In genomic region chr17:42290577-42290976, GRCh38 we compare ENCODE assay signal across 15 cellular contexts. TPM values are rescaled to one million over a fixed set of nuclear protein-coding genes. Genes with fewer than 3 reads are reported as not detected.
A peak's percentile ranks its signal among the peaks of the same experiment; 100 is the strongest.
DNase-seq lines count a peak whose midpoint lies in the region; ATAC-seq, FAIRE-seq and TF ChIP-seq lines count a peak whose summit lies in the region.
"Had no signal": no experiment of that assay in that cellular context is flagged by ENCODE, and none has a peak within 500 bp of the region (broad histone marks: within the 10 kb centered on the region; RNA-seq: fewer than 3 reads in every experiment).

No MANE protein-coding gene starts in this region.

- TSS peak; percentile 49 for BruUV-seq in GM12878 (replicated peaks; lab: Mats Ljungman, UMichigan)

- H3K9me3 ChIP-seq in KOPT-K1 (ENCODE audit: insufficient read depth, low read length, poor library complexity, severe bottlenecking) (no peaks in the 10 kb centered on the region), GM12878 (replicated peaks; ENCODE audit: control insufficient read depth, insufficient read depth, low read length) (no peaks in the 10 kb centered on the region)
- H3K9me3 ChIP-seq: A549, adrenal gland, esophagus muscularis mucosa, testis had no signal

- SMC1A ChIA-PET in GM12878 (lab: Charles Lee; ENCODE audit: uncharacterized antibody, unreplicated experiment) = interaction anchor here (1.4 to 2.9 kb wide), 3 partner anchors 22 to 68 kb away, joined by 6 to 15 read pairs (median 8); no protein-coding TSS in a partner anchor

- peaks cover 18% of the 10 kb centered on the region for H3K4me1 ChIP-seq in GM12878 (ENCODE audit: control insufficient read depth, insufficient read depth, low read length)

- intact Hi-C loops in activated CD4-positive, alpha-beta T cell treated with anti-CD3 and anti-CD28 coated beads for 36 hours (cut with DNase I, micrococcal nuclease) = no loop called here
- intact Hi-C loops in GM12878 (cut with micrococcal nuclease; ENCODE audit: unreplicated experiment) = no loop called here

- peaks cover 72% of the 10 kb centered on the region for H3K36me3 Mint-ChIP-seq in activated CD4-positive, alpha-beta T cell treated with anti-CD3 and anti-CD28 coated beads for 36 hours (ENCODE audit: low read depth)
- peaks cover 9% of the 10 kb centered on the region for H3K36me3 Mint-ChIP-seq in osteocyte (ENCODE audit: unreplicated experiment)

- peak overlapping the region; percentile 90; the same call in 1 of the 2 replicates for H3K9ac ChIP-seq in GM12878 (ENCODE audit: control insufficient read depth, insufficient read depth, low read length)

- H3K4me3 Mint-ChIP-seq in activated CD4-positive, alpha-beta T cell treated with anti-CD3 and anti-CD28 coated beads for 36 hours = peak overlapping the region; percentile 81
- H3K4me3 Mint-ChIP-seq in osteocyte (ENCODE audit: unreplicated experiment) = peak overlapping the region; percentile 65

- H3K27ac ChIP-seq in KOPT-K1 (ENCODE audit: low read depth, low read length, poor library complexity, severe bottlenecking) = peak overlapping the region; percentile 96
- H3K27ac ChIP-seq in GM12878 (ENCODE audit: control insufficient read depth, insufficient read depth) = no peak overlapping the region
- H3K27ac ChIP-seq: A549, adrenal gland had no signal

- TF ChIP-seq POLR2A in GM12878 (IDR thresholded peaks at IDR 0.05; ENCODE audit: low read depth, low read length) = no peak

- H3K9me3 Mint-ChIP-seq in activated CD4-positive, alpha-beta T cell treated with anti-CD3 and anti-CD28 coated beads for 36 hours (ENCODE audit: low read depth) = no peaks in the 10 kb centered on the region
- H3K9me3 Mint-ChIP-seq in osteocyte (ENCODE audit: unreplicated experiment) = no peaks in the 10 kb centered on the region
- H3K9me3 Mint-ChIP-seq: naive B cell had no signal

- TF ChIP-seq CTCF in GM12878 (IDR thresholded peaks at IDR 0.05 in 2 of 3, conservative IDR thresholded peaks at IDR 0.05 in 1 of 3; ENCODE audit: control insufficient read depth in 2 of 3, extremely low read depth in 1 of 3, insufficient read depth in 1 of 3, low read depth in 3 of 3, low read length in 3 of 3) = no peak
- no peak for TF ChIP-seq CTCF in osteocyte (IDR thresholded peaks at IDR 0.05)

- no peaks in the 10 kb centered on the region for H3K27me3 ChIP-seq in GM12878 (replicated peaks in 1 of 2; ENCODE audit: control insufficient read depth in 2 of 2, insufficient read depth in 2 of 2, low read length in 1 of 2)
- H3K27me3 ChIP-seq: adrenal gland, esophagus muscularis mucosa, testis had no signal

- no peak overlapping the region for H3K4me3 ChIP-seq in GM12878
- H3K4me3 ChIP-seq: A549, esophagus muscularis mucosa, testis had no signal

- no peak overlapping the region for H2AFZ ChIP-seq in GM12878 (ENCODE audit: control insufficient read depth, low read depth, low read length)

- no peak for ATAC-seq in activated CD4-positive, alpha-beta T cell treated with anti-CD3 and anti-CD28 coated beads for 36 hours
- ATAC-seq in GM12878 (no peak), GM21825 (IDR thresholded peaks at IDR 0.05; ENCODE audit: unreplicated experiment) (no peak)
- ATAC-seq in activated CD4-positive, CD25-positive, alpha-beta regulatory T cell treated with anti-CD3 and anti-CD28 coated beads, Interleukin-2, amount 50 U/mL, for 24 hours = no peak
- ATAC-seq: A549 had no signal

- CTCF ChIA-PET in activated CD4-positive, alpha-beta T cell treated with anti-CD3 and anti-CD28 coated beads for 36 hours (lab: Charles Lee) = interaction anchor here (1.0 to 9.3 kb wide), 7 partner anchors 13 to 130 kb away, joined by 3 to 55 read pairs (median 3); no protein-coding TSS in a partner anchor
- CTCF ChIA-PET in GM12878 (lab: Yijun Ruan, JAX) = interaction anchor here (1.0 to 2.1 kb wide), 3 partner anchors 21 to 68 kb away, joined by 3 to 11 read pairs (median 4); no protein-coding TSS in a partner anchor

- TF ChIP-seq EP300 in GM12878 (IDR thresholded peaks at IDR 0.05; ENCODE audit: borderline replicate concordance in 1 of 2, control insufficient read depth in 1 of 2, low read depth in 2 of 2, low read length in 2 of 2) = no peak

- H3K4me2 ChIP-seq in GM12878 (ENCODE audit: control insufficient read depth, insufficient read depth) = peak overlapping the region; percentile 88
- H3K4me2 ChIP-seq: A549 had no signal

- no peak for DNase-seq in activated CD4-positive, alpha-beta T cell treated with anti-CD3 and anti-CD28 coated beads for 36 hours
- no peak for DNase-seq in activated CD4-positive, alpha-beta T cell treated with anti-CD3 and anti-CD28 coated beads for 1 hour
- DNase-seq in GM12878 (ENCODE audit: low read depth, low spot score) (no peak), osteocyte (ENCODE audit: extremely low spot score, unreplicated experiment) (no peak), NCI-H2081 treated with DMSO at 0.1 percent for 48 hours (lab: John Stamatoyannopoulos, UW) (no peak)
- DNase-seq: MM.1S, naive B cell, NCI-H2227 treated with DMSO at 0.1 percent for 48 hours, testis had no signal

- peaks cover 59% of the 10 kb centered on the region for H3K4me1 Mint-ChIP-seq in activated CD4-positive, alpha-beta T cell treated with anti-CD3 and anti-CD28 coated beads for 36 hours
- H3K4me1 Mint-ChIP-seq in osteocyte (ENCODE audit: unreplicated experiment) = peaks cover 81% of the 10 kb centered on the region

- WGBS in GM12878 (ENCODE audit: insufficient coverage, insufficient replicate concordance, low lambda C conversion rate, missing lambda C conversion rate) = 45% methylated on average over 5 of the region's 5 CpGs

- H3K79me2 ChIP-seq in GM12878 (ENCODE audit: control insufficient read depth, insufficient read depth, low read length) = peaks cover 38% of the 10 kb centered on the region

- H4K20me1 ChIP-seq in GM12878 (ENCODE audit: control insufficient read depth, insufficient read depth) = no peaks in the 10 kb centered on the region

- H3K36me3 ChIP-seq in KOPT-K1 (ENCODE audit: insufficient read depth, low read length) (peaks cover 56% of the 10 kb centered on the region), GM12878 (ENCODE audit: control insufficient read depth in 2 of 2, insufficient read depth in 2 of 2, low read length in 1 of 2) (peaks cover 3 to 8% of the 10 kb centered on the region in 2 experiments; a peak in 3 of 4 replicates)

- in situ Hi-C loops in GM12878 (cut with MboI) = no loop called here

- H3K27ac Mint-ChIP-seq in activated CD4-positive, alpha-beta T cell treated with anti-CD3 and anti-CD28 coated beads for 36 hours = peak overlapping the region; percentile 96
- H3K27ac Mint-ChIP-seq in osteocyte (ENCODE audit: unreplicated experiment) = peak overlapping the region; percentile 91

- POLR2A ChIA-PET in activated CD4-positive, alpha-beta T cell treated with anti-CD3 and anti-CD28 coated beads for 36 hours (lab: Charles Lee) = interaction anchor here (0.8 to 5.4 kb wide), 3 partner anchors 19 to 68 kb away, joined by 3 to 44 read pairs (median 5); no protein-coding TSS in a partner anchor
- POLR2A ChIA-PET in GM12878 (lab: Charles Lee) = interaction anchor here (0.6 to 3.1 kb wide), 6 partner anchors 13 to 165 kb away, joined by 3 to 9 read pairs (median 4); no protein-coding TSS in a partner anchor

- TF ChIP-seq RAD21 in GM12878 (IDR thresholded peaks at IDR 0.05; ENCODE audit: insufficient read depth, low read depth, low read length) = no peak

- RAD21 ChIA-PET in GM12878 (lab: Charles Lee; ENCODE audit: unreplicated experiment) = interaction anchor here (2.3 to 4.1 kb wide), 3 partner anchors 43 to 96 kb away, joined by 6 to 21 read pairs (median 12); partner anchors contain the start of gene GHDC

- FAIRE-seq in GM12878 (lab: Jason Lieb, UNC) = no peak
- FAIRE-seq: A549 had no signal

- H3K27me3 Mint-ChIP-seq in activated CD4-positive, alpha-beta T cell treated with anti-CD3 and anti-CD28 coated beads for 36 hours = no peaks in the 10 kb centered on the region
- H3K27me3 Mint-ChIP-seq in osteocyte (ENCODE audit: unreplicated experiment) = no peaks in the 10 kb centered on the region
- H3K27me3 Mint-ChIP-seq: naive B cell had no signal

RNA-seq across cellular contexts. Expression of gene STAT5A, which starts 2.3 kb away (rescaled TPM):
- total RNA-seq in activated CD4-positive, alpha-beta T cell treated with anti-CD3 and anti-CD28 coated beads for 36 hours = 100 to 1,000 TPM; 178 to 203 TPM
- total RNA-seq in GM12878 (2013; cell fraction: nucleolus; rRNA removed) = 130 and 152 TPM in 2 replicates
- total RNA-seq in GM12878 (2014; rRNA removed) (71.1 and 81.1 TPM in 2 replicates), GM12878 (2014; rRNA removed; fragmentation: Illumina TruSeq; extraction: Trizol) (25.6 and 26.1 TPM in 2 replicates), GM12878 (2021) (78.9 and 86.4 TPM in 2 replicates), osteocyte (45.5 and 47.7 TPM in 2 replicates)
- 18.4 TPM for polyA plus RNA-seq in GM12878 (2011; ENCODE audit: low read depth)
- polyA plus RNA-seq in GM12878 (2011; rRNA removed) (24.8 and 41.2 TPM in 2 replicates), GM12878 (2014; fragmentation: Illumina TruSeq; extraction: Trizol) (64.7 and 66.2 TPM in 2 replicates), GM12878 (2014; fragmentation: Nextera tagmentation; extraction: Ambion mirVana) (10 to 100 TPM; 14.8 to 24.0 TPM), GM12878 (2014; rRNA removed) (51.4 and 54.6 TPM in 2 replicates), GM12878 (2016; fragmentation: Nextera tagmentation; extraction: Ambion mirVana) (10 to 100 TPM; 36.6 to 41.8 TPM)
- polyA plus RNA-seq in GM12878 (2011; cell fraction: cytosol; rRNA removed) = 45.7 and 47.5 TPM in 2 replicates
- polyA plus RNA-seq in GM12878 (2011; cell fraction: nucleus; rRNA removed) = 167 and 182 TPM in 2 replicates
- 51.7 TPM in 2 replicates for polyA plus RNA-seq in GM12878 (2012)
- 63.8 and 74.0 TPM in 2 replicates for polyA minus RNA-seq in GM12878 (2011; rRNA and poly(A)+ RNA removed)
- 31.0 and 31.7 TPM in 2 replicates for polyA minus RNA-seq in GM12878 (2011; cell fraction: cytosol; rRNA and poly(A)+ RNA removed)
- 39.9 and 62.0 TPM in 2 replicates for polyA minus RNA-seq in GM12878 (2011; cell fraction: nucleus; rRNA and poly(A)+ RNA removed)

RNA-seq across cellular contexts. Expression of gene STAT5B, which starts 14.4 kb away (rescaled TPM):
- 100 to 1,000 TPM; 162 to 203 TPM for total RNA-seq in activated CD4-positive, alpha-beta T cell treated with anti-CD3 and anti-CD28 coated beads for 36 hours
- 80.4 and 88.9 TPM in 2 replicates for total RNA-seq in GM12878 (2013; cell fraction: nucleolus; rRNA removed)
- total RNA-seq in GM12878 (2014; rRNA removed) = 54.0 and 58.5 TPM in 2 replicates
- total RNA-seq in GM12878 (2014; rRNA removed; fragmentation: Illumina TruSeq; extraction: Trizol) = 37.1 and 38.1 TPM in 2 replicates
- total RNA-seq in GM12878 (2021) = 66.6 and 69.6 TPM in 2 replicates
- 22.5 TPM for polyA plus RNA-seq in GM12878 (2011; ENCODE audit: low read depth)
- polyA plus RNA-seq in GM12878 (2011; rRNA removed) = 46.0 and 52.8 TPM in 2 replicates
- polyA plus RNA-seq in GM12878 (2011; cell fraction: cytosol; rRNA removed) = 41.9 and 44.7 TPM in 2 replicates
- polyA plus RNA-seq in GM12878 (2011; cell fraction: nucleus; rRNA removed) = 70.8 and 85.5 TPM in 2 replicates
- polyA plus RNA-seq in GM12878 (2012) = 33.3 and 39.8 TPM in 2 replicates
- polyA plus RNA-seq in GM12878 (2014; fragmentation: Illumina TruSeq; extraction: Trizol) = 57.8 and 60.2 TPM in 2 replicates
- polyA plus RNA-seq in GM12878 (2014; fragmentation: Nextera tagmentation; extraction: Ambion mirVana) = 10 to 100 TPM; 11.0 to 11.8 TPM
- 56.9 and 59.2 TPM in 2 replicates for polyA plus RNA-seq in GM12878 (2014; rRNA removed)
- polyA plus RNA-seq in GM12878 (2016; fragmentation: Nextera tagmentation; extraction: Ambion mirVana) = 10 to 100 TPM; 38.8 to 40.6 TPM
- 38.7 and 49.0 TPM in 2 replicates for polyA minus RNA-seq in GM12878 (2011; rRNA and poly(A)+ RNA removed)
- polyA minus RNA-seq in GM12878 (2011; cell fraction: cytosol; rRNA and poly(A)+ RNA removed) = 18.0 and 18.9 TPM in 2 replicates
- 15.6 and 24.7 TPM in 2 replicates for polyA minus RNA-seq in GM12878 (2011; cell fraction: nucleus; rRNA and poly(A)+ RNA removed)
- total RNA-seq in osteocyte = 41.3 and 49.7 TPM in 2 replicates
